In genomic region chr12:57215065-57215464, GRCh38 we compare ENCODE assay signal across 2 cellular contexts.
TF ChIP-seq lines count a peak whose summit lies in the region.

No MANE protein-coding gene starts in this region.

TF ChIP-seq in IMR-90, 13 proteins besides CTCF, POLR2A, EP300 and RAD21:
- TF ChIP-seq USF2 (IDR thresholded peaks at IDR 0.05; ENCODE audit: low read depth, low read length) (no peak), BHLHE40 (IDR thresholded peaks at IDR 0.05; ENCODE audit: low read depth, low read length) (no peak)
TF ChIP-seq in IMR-90: peak in this region for 0.

TF ChIP-seq in H1, 55 proteins besides CTCF, POLR2A, EP300 and RAD21:
- no peak for TF ChIP-seq TAF7 (optimal IDR thresholded peaks at IDR 0.05; ENCODE audit: borderline replicate concordance, low read depth, low read length)
- no peak for TF ChIP-seq CHD2 (IDR thresholded peaks at IDR 0.05; ENCODE audit: low read length)
